In the genomic region with DNA sequence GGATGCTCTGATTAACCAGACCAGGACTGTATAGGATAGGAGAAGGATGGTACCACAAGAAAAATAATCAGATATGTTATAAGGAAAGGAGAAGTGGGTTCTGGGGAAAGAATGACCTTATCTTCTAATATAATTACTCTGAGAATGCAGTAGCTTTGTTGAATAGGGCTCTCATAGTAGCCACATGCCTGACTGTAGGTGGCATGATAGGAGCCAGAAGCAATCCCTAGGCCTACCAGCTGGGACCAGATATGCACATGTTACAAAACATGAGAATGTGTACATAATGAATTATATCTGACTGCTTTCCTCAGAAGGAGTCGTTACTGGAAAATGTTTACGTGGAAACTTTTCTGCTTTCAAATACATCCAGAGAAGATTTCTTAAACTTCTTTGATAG, we compare ENCODE assay signal across 1 cellular context.
TF ChIP-seq lines count a peak whose summit lies in the region.

No MANE protein-coding gene starts in this region.

TF ChIP-seq in K562, 482 proteins besides CTCF, POLR2A, EP300 and RAD21 (continued from another document):
- TF ChIP-seq CBFA2T3 (IDR thresholded peaks at IDR 0.05): 0 out of 2 replicates have a peak, but pooled peaks have one; percentile 17
- TF ChIP-seq SOX6 (IDR thresholded peaks at IDR 0.05): peak; percentile 20; the same call in 1 of the 2 replicates
- peak in 1 of 2 experiments; percentile 76; a peak in 1 of 4 replicates for TF ChIP-seq TEAD1 (CRISPR knock-in tag; IDR thresholded peaks at IDR 0.05)
- 0 out of 4 replicates have a peak, but pooled peaks of 1 of the 2 experiments have one; percentile 10 for TF ChIP-seq FOXA3 (CRISPR knock-in tag; conservative IDR thresholded peaks at IDR 0.05 in 1 of 2, IDR thresholded peaks at IDR 0.05 in 1 of 2)
- TF ChIP-seq, protein P1, sequence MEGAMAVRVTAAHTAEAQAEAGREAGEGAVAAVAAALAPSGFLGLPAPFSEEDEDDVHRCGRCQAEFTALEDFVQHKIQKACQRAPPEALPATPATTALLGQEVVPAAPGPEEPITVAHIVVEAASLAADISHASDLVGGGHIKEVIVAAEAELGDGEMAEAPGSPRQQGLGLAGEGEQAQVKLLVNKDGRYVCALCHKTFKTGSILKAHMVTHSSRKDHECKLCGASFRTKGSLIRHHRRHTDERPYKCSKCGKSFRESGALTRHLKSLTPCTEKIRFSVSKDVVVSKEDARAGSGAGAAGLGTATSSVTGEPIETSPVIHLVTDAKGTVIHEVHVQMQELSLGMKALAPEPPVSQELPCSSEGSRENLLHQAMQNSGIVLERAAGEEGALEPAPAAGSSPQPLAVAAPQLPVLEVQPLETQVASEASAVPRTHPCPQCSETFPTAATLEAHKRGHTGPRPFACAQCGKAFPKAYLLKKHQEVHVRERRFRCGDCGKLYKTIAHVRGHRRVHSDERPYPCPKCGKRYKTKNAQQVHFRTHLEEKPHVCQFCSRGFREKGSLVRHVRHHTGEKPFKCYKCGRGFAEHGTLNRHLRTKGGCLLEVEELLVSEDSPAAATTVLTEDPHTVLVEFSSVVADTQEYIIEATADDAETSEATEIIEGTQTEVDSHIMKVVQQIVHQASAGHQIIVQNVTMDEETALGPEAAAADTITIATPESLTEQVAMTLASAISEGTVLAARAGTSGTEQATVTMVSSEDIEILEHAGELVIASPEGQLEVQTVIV (CRISPR knock-in tag; IDR thresholded peaks at IDR 0.05; ENCODE audit: borderline replicate concordance): no peak
